ENCODE assay signal across 10 cellular contexts in the genomic region with DNA sequence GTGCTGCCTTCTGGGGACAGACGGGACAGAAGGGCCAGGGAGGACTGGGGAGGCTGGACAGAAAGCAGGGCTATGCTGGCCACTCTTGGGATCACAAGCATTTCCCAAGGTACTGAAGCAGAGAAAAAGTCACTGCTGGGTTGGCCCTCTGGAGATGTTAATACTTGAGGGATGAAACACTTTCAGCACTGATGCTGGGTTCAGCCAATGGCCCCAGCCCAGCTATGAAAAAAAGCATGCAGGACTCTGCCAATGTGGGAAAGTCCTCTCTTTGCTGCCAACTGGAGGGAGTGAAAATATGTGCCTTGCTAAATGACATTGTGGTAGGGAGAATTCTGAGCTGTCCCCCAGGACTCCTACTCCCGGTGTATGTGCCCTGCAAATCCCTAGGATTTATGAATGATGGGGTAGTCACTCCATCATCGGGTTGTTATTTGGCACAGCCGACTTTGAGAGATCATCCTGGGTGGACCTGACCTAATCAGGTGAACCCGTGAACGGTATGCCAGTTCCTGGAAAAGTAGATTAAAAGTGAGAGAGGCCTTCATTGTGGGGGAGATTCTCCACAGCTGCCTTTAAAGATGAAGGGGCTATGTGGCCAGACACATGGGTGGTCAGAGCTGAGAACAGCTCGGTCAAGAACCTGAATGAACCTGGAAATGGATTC.
DNase-seq lines count a peak whose midpoint lies in the region; ATAC-seq and TF ChIP-seq lines count a peak whose summit lies in the region.
"Had no signal": no experiment of that assay in that cellular context is flagged by ENCODE, and none has a peak within 500 bp of the region (broad histone marks: within the 10 kb centered on the region; RNA-seq: fewer than 3 reads in every experiment).

No MANE protein-coding gene starts in this region.

- DNase-seq in activated CD4-positive, alpha-beta T cell treated with anti-CD3 and anti-CD28 coated beads, Interleukin-2, amount 10 ng/mL, durations not matched to agents 7 days and 5 days, result no peak
- no peak for DNase-seq in activated CD4-positive, alpha-beta T cell treated with anti-CD3 and anti-CD28 coated beads, Interleukin-2, amount 50 U/mL, for 48 hours
- DNase-seq in heart left ventricle (no peak), NCI-H524 (lab: John Stamatoyannopoulos, UW) (no peak)
- DNase-seq: stimulated activated CD4-positive, alpha-beta T cell treated with anti-CD3 and anti-CD28 coated beads, Interleukin-2, amount 100 ng/mL, for 48 hours had no signal

- H3K9me3 Mint-ChIP-seq in activated CD4-positive, alpha-beta T cell treated with anti-CD3 and anti-CD28 coated beads, Interleukin-2, amount 10 ng/mL, durations not matched to agents 7 days and 5 days, result peaks cover 9% of the 10 kb centered on the region
- H3K9me3 Mint-ChIP-seq in activated naive CD8-positive, alpha-beta T cell (ENCODE audit: low read depth), result no peaks in the 10 kb centered on the region
- H3K9me3 Mint-ChIP-seq in stimulated activated memory B cell treated with anti-CD40 and anti-IgM and Interleukin-4, amounts not matched to agents 10 μg/mL and 1 μg/mL and 100 μg/mL, for 72 hours, result no peaks in the 10 kb centered on the region

- H3K4me3 Mint-ChIP-seq in activated CD4-positive, alpha-beta T cell treated with anti-CD3 and anti-CD28 coated beads, Interleukin-2, amount 10 ng/mL, durations not matched to agents 7 days and 5 days, result no peak overlapping the region
- peak overlapping the region; percentile 76 for H3K4me3 Mint-ChIP-seq in activated naive CD8-positive, alpha-beta T cell
- no peak overlapping the region for H3K4me3 Mint-ChIP-seq in stimulated activated memory B cell treated with anti-CD40 and anti-IgM and Interleukin-4, amounts not matched to agents 10 μg/mL and 1 μg/mL and 100 μg/mL, for 72 hours

- POLR2A ChIA-PET in activated CD4-positive, alpha-beta T cell treated with anti-CD3 and anti-CD28 coated beads, Interleukin-2, amount 10 ng/mL, durations not matched to agents 7 days and 5 days (lab: Charles Lee), result no interaction called here

- peaks cover 0 to 67% (median 38%) of the 10 kb centered on the region in 12 donors for H3K4me1 ChIP-seq in heart left ventricle

- intact Hi-C loops in heart left ventricle (cut with DNase I), result loop anchor here in 1 of 10 donors (10.0 kb wide), 1 partner anchor 59 kb away; no protein-coding TSS in a partner anchor

- H3K4me1 Mint-ChIP-seq in activated CD4-positive, alpha-beta T cell treated with anti-CD3 and anti-CD28 coated beads, Interleukin-2, amount 10 ng/mL, durations not matched to agents 7 days and 5 days, result peaks cover 77% of the 10 kb centered on the region
- peaks cover 90% of the 10 kb centered on the region for H3K4me1 Mint-ChIP-seq in activated naive CD8-positive, alpha-beta T cell (ENCODE audit: low read depth)
- H3K4me1 Mint-ChIP-seq in stimulated activated memory B cell treated with anti-CD40 and anti-IgM and Interleukin-4, amounts not matched to agents 10 μg/mL and 1 μg/mL and 100 μg/mL, for 72 hours, result peaks cover 52% of the 10 kb centered on the region

- WGBS in heart left ventricle, 4 donors, result 89 to 91% (median 90%) methylated on average over 7 of the region's 7 CpGs

- H3K9me3 ChIP-seq in heart left ventricle, result no peaks in the 10 kb centered on the region
- H3K9me3 ChIP-seq: A549 had no signal

- CTCF ChIA-PET in activated CD4-positive, alpha-beta T cell treated with anti-CD3 and anti-CD28 coated beads, Interleukin-2, amount 10 ng/mL, durations not matched to agents 7 days and 5 days (lab: Charles Lee), result interaction anchor here (1.1 to 2.6 kb wide), 5 partner anchors 10 to 22 kb away, joined by 3 to 12 read pairs (median 6); no protein-coding TSS in a partner anchor

- H3K27ac ChIP-seq in heart left ventricle, result peak overlapping the region in 1 of 12 donors; percentile 59
- H3K27ac ChIP-seq: A549 had no signal

- no peak overlapping the region for H3K4me3 ChIP-seq in heart left ventricle
- H3K4me3 ChIP-seq: A549 had no signal

- ATAC-seq in heart left ventricle, result peak in 3 of 4 donors; percentile 37 to 61 (median 42)
- ATAC-seq in stimulated activated memory B cell treated with anti-CD40 and anti-IgM and Interleukin-4, amounts not matched to agents 10 μg/mL and 1 μg/mL and 100 μg/mL, for 72 hours, result no peak
- ATAC-seq in GM19467 (IDR thresholded peaks at IDR 0.05; ENCODE audit: unreplicated experiment), result no peak
- ATAC-seq in GM18858 (IDR thresholded peaks at IDR 0.05; ENCODE audit: unreplicated experiment), result no peak
- ATAC-seq: A549 had no signal

- TF ChIP-seq POLR2A in heart left ventricle (IDR thresholded peaks at IDR 0.05), result no peak

- TF ChIP-seq CTCF in heart left ventricle (IDR thresholded peaks at IDR 0.05), result no peak

- H3K36me3 ChIP-seq in heart left ventricle, result no peaks in the 10 kb centered on the region

- no peaks in the 10 kb centered on the region for H3K27me3 ChIP-seq in heart left ventricle

- H3K27me3 Mint-ChIP-seq in activated CD4-positive, alpha-beta T cell treated with anti-CD3 and anti-CD28 coated beads, Interleukin-2, amount 10 ng/mL, durations not matched to agents 7 days and 5 days, result no peaks in the 10 kb centered on the region
- no peaks in the 10 kb centered on the region for H3K27me3 Mint-ChIP-seq in activated naive CD8-positive, alpha-beta T cell
- no peaks in the 10 kb centered on the region for H3K27me3 Mint-ChIP-seq in stimulated activated memory B cell treated with anti-CD40 and anti-IgM and Interleukin-4, amounts not matched to agents 10 μg/mL and 1 μg/mL and 100 μg/mL, for 72 hours

- H3K27ac Mint-ChIP-seq in activated CD4-positive, alpha-beta T cell treated with anti-CD3 and anti-CD28 coated beads, Interleukin-2, amount 10 ng/mL, durations not matched to agents 7 days and 5 days, result peak overlapping the region; percentile 91
- peak overlapping the region; percentile 90 for H3K27ac Mint-ChIP-seq in activated naive CD8-positive, alpha-beta T cell
- H3K27ac Mint-ChIP-seq in stimulated activated memory B cell treated with anti-CD40 and anti-IgM and Interleukin-4, amounts not matched to agents 10 μg/mL and 1 μg/mL and 100 μg/mL, for 72 hours, result peak overlapping the region; percentile 76

- peaks cover 57% of the 10 kb centered on the region for H3K36me3 Mint-ChIP-seq in activated CD4-positive, alpha-beta T cell treated with anti-CD3 and anti-CD28 coated beads, Interleukin-2, amount 10 ng/mL, durations not matched to agents 7 days and 5 days (ENCODE audit: low read depth)
- peaks cover 40% of the 10 kb centered on the region for H3K36me3 Mint-ChIP-seq in activated naive CD8-positive, alpha-beta T cell
- H3K36me3 Mint-ChIP-seq in stimulated activated memory B cell treated with anti-CD40 and anti-IgM and Interleukin-4, amounts not matched to agents 10 μg/mL and 1 μg/mL and 100 μg/mL, for 72 hours, result peaks cover 32% of the 10 kb centered on the region

Comparison
In these comparisons a context has a peak if more than half of its experiments do, and no peak if none do; other contexts are left out.
1. ATAC-seq: peak in heart left ventricle (3 of 4); none in stimulated activated memory B cell treated with anti-CD40 and anti-IgM and Interleukin-4, amounts not matched to agents 10 μg/mL and 1 μg/mL and 100 μg/mL, for 72 hours (single experiment), GM19467 (single experiment) and GM18858 (single experiment).
2. Peak in every context shown above with its lines, with median percentiles within 50 percentile points of each other: H3K27ac Mint-ChIP-seq.